Comparison of ENCODE assay signal across 2 cellular contexts in genomic region chr3:46664188-46664970, GRCh38.
TF ChIP-seq lines count a peak whose summit lies in the region.

No MANE protein-coding gene starts in this region.

TF ChIP-seq in SK-N-SH, 30 proteins besides CTCF, POLR2A, EP300 and RAD21 (continued from another document):
- TF ChIP-seq RXRA (IDR thresholded peaks at IDR 0.05; ENCODE audit: borderline replicate concordance, low read depth): no peak
- TF ChIP-seq MEF2A (IDR thresholded peaks at IDR 0.05; ENCODE audit: borderline replicate concordance, low read depth): no peak
- no peak for TF ChIP-seq NFIC (IDR thresholded peaks at IDR 0.05; ENCODE audit: borderline replicate concordance)
- TF ChIP-seq NRF1 (IDR thresholded peaks at IDR 0.05; ENCODE audit: low read depth, low read length): no peak
- no peak for TF ChIP-seq GATA2 (CRISPR knock-in tag; IDR thresholded peaks at IDR 0.05)
- no peak for TF ChIP-seq FOXM1 (IDR thresholded peaks at IDR 0.05; ENCODE audit: low read depth)
- no peak for TF ChIP-seq FOSL2 (IDR thresholded peaks at IDR 0.05; ENCODE audit: borderline replicate concordance, low read depth)
- no peak for TF ChIP-seq EZH2phosphoT487 (IDR thresholded peaks at IDR 0.05; ENCODE audit: borderline replicate concordance, low read depth)
- TF ChIP-seq, protein P1, sequence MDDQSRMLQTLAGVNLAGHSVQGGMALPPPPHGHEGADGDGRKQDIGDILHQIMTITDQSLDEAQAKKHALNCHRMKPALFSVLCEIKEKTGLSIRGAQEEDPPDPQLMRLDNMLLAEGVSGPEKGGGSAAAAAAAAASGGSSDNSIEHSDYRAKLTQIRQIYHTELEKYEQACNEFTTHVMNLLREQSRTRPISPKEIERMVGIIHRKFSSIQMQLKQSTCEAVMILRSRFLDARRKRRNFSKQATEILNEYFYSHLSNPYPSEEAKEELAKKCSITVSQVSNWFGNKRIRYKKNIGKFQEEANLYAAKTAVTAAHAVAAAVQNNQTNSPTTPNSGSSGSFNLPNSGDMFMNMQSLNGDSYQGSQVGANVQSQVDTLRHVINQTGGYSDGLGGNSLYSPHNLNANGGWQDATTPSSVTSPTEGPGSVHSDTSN (IDR thresholded peaks at IDR 0.05): no peak
- no peak for TF ChIP-seq TCF12 (IDR thresholded peaks at IDR 0.05)
- no peak for TF ChIP-seq FOXJ3 (CRISPR knock-in tag; IDR thresholded peaks at IDR 0.05)
- TF ChIP-seq TAF1 (IDR thresholded peaks at IDR 0.05; ENCODE audit: borderline replicate concordance, low read depth, low read length): no peak
TF ChIP-seq in SK-N-SH: peak in this region for 0.

TF ChIP-seq in SK-N-SH treated with all-trans-retinoic acid at 6 μM for 48 hours, 23 proteins besides CTCF, POLR2A, EP300 and RAD21 (continued from another document):
- TF ChIP-seq TSHZ2 (CRISPR knock-in tag; IDR thresholded peaks at IDR 0.05) (no peak), ZC3H10 (CRISPR knock-in tag; IDR thresholded peaks at IDR 0.05) (no peak), ZFP30 (CRISPR knock-in tag; IDR thresholded peaks at IDR 0.05) (no peak), ISL1 (CRISPR knock-in tag; IDR thresholded peaks at IDR 0.05) (no peak), ZNF565 (CRISPR knock-in tag; conservative IDR thresholded peaks at IDR 0.05; ENCODE audit: low read depth) (no peak), ESRRG (CRISPR knock-in tag; IDR thresholded peaks at IDR 0.05) (no peak), OSR1 (CRISPR knock-in tag; IDR thresholded peaks at IDR 0.05) (no peak)
- TF ChIP-seq, protein P2, sequence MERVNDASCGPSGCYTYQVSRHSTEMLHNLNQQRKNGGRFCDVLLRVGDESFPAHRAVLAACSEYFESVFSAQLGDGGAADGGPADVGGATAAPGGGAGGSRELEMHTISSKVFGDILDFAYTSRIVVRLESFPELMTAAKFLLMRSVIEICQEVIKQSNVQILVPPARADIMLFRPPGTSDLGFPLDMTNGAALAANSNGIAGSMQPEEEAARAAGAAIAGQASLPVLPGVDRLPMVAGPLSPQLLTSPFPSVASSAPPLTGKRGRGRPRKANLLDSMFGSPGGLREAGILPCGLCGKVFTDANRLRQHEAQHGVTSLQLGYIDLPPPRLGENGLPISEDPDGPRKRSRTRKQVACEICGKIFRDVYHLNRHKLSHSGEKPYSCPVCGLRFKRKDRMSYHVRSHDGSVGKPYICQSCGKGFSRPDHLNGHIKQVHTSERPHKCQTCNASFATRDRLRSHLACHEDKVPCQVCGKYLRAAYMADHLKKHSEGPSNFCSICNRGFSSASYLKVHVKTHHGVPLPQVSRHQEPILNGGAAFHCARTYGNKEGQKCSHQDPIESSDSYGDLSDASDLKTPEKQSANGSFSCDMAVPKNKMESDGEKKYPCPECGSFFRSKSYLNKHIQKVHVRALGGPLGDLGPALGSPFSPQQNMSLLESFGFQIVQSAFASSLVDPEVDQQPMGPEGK (CRISPR knock-in tag; IDR thresholded peaks at IDR 0.05; ENCODE audit: borderline replicate concordance): no peak
